15 cellular contexts compared by ENCODE assay signal in the genomic region with DNA sequence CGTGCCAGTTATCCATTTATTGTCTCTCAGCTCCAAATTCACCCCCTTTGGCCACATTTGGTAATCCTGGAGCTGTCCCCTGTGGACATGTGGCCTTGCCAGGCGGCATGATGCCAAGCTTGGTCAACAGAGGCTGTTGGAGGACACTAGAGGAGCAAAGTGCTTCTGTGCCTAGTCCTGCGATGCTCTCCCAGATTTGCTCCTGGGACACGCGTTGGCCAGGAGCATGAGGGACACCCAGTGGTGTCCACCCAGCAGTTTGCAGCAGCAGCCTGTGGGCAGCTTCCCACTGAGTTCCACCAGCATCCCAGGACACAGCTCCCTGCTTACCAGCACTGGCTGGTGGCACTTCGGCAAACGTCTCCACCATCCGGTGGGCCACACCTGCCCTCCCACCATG. TPM values are rescaled to one million over a fixed set of nuclear protein-coding genes. Genes with fewer than 3 reads are reported as not detected.
DNase-seq lines count a peak whose midpoint lies in the region; ATAC-seq and TF ChIP-seq lines count a peak whose summit lies in the region.
"Had no signal": no experiment of that assay in that cellular context is flagged by ENCODE, and none has a peak within 500 bp of the region (broad histone marks: within the 10 kb centered on the region; RNA-seq: fewer than 3 reads in every experiment).

No MANE protein-coding gene starts in this region.

- no peak overlapping the region for H2BK20ac ChIP-seq in IMR-90 (ENCODE audit: low read depth, low read length)

- no peak overlapping the region for H3K14ac ChIP-seq in IMR-90 (replicated peaks; ENCODE audit: low read depth, low read length)

- no peak overlapping the region for H3K4me2 ChIP-seq in IMR-90 (ENCODE audit: low read depth, low read length)

- H3K4me1 ChIP-seq in IMR-90 (ENCODE audit: control insufficient read depth, insufficient read depth, low read length) (peaks cover 2% of the 10 kb centered on the region; the same call in 1 of the 2 replicates), SJCRH30 (no peaks in the 10 kb centered on the region)

- H4K91ac ChIP-seq in IMR-90 (ENCODE audit: insufficient read depth, low read depth, low read length), result no peak overlapping the region

- peaks cover 15% of the 10 kb centered on the region for H3K27me3 ChIP-seq in IMR-90 (ENCODE audit: control insufficient read depth, insufficient read depth, low read length)
- no peaks in the 10 kb centered on the region for H3K27me3 ChIP-seq in SJCRH30

- H3K27me3 Mint-ChIP-seq in activated naive CD8-positive, alpha-beta T cell treated with anti-CD3 and anti-CD28 coated beads, Interleukin-2, amount 10 ng/mL, durations not matched to agents 7 days and 5 days, result peaks cover 36% of the 10 kb centered on the region
- peaks cover 33% of the 10 kb centered on the region for H3K27me3 Mint-ChIP-seq in activated naive CD8-positive, alpha-beta T cell treated with anti-CD3 and anti-CD28 coated beads, Interleukin-2, amount 50 U/mL, for 24 hours
- peaks cover 41% of the 10 kb centered on the region for H3K27me3 Mint-ChIP-seq in type B pancreatic cell

- peak overlapping the region; percentile 32 for H3K4me3 Mint-ChIP-seq in activated naive CD8-positive, alpha-beta T cell treated with anti-CD3 and anti-CD28 coated beads, Interleukin-2, amount 10 ng/mL, durations not matched to agents 7 days and 5 days
- H3K4me3 Mint-ChIP-seq in activated naive CD8-positive, alpha-beta T cell treated with anti-CD3 and anti-CD28 coated beads, Interleukin-2, amount 50 U/mL, for 24 hours, result no peak overlapping the region
- H3K4me3 Mint-ChIP-seq in type B pancreatic cell, result no peak overlapping the region
- H3K4me3 Mint-ChIP-seq: B cell; CD4-positive, alpha-beta T cell; IgD-negative memory B cell had no signal

- in situ Hi-C loops in IMR-90 (cut with MboI; ENCODE audit: low sequenced_read_pairs), result loop anchor here (5.0 kb wide), 1 partner anchor 502 kb away; no protein-coding TSS in a partner anchor

- no peaks in the 10 kb centered on the region for H3K9me3 Mint-ChIP-seq in activated naive CD8-positive, alpha-beta T cell treated with anti-CD3 and anti-CD28 coated beads, Interleukin-2, amount 10 ng/mL, durations not matched to agents 7 days and 5 days
- no peaks in the 10 kb centered on the region for H3K9me3 Mint-ChIP-seq in activated naive CD8-positive, alpha-beta T cell treated with anti-CD3 and anti-CD28 coated beads, Interleukin-2, amount 50 U/mL, for 24 hours
- H3K9me3 Mint-ChIP-seq in type B pancreatic cell, result no peaks in the 10 kb centered on the region
- H3K9me3 Mint-ChIP-seq: CD4-positive, alpha-beta T cell; IgD-negative memory B cell had no signal

- no peak overlapping the region for H4K5ac ChIP-seq in IMR-90 (ENCODE audit: low read depth, low read length)

- H2BK5ac ChIP-seq in IMR-90 (ENCODE audit: low read depth, low read length, poor library complexity, severe bottlenecking), result no peak overlapping the region

- no peak overlapping the region for H3K9ac ChIP-seq in IMR-90 (ENCODE audit: low read depth, low read length)
- H3K9ac ChIP-seq: GM23248 had no signal

- POLR2A ChIA-PET in activated naive CD8-positive, alpha-beta T cell treated with anti-CD3 and anti-CD28 coated beads, Interleukin-2, amount 10 ng/mL, durations not matched to agents 7 days and 5 days (lab: Charles Lee), result no interaction called here
- POLR2A ChIA-PET in IMR-90 (lab: Charles Lee; ENCODE audit: unreplicated experiment), result no interaction called here

- TF ChIP-seq POLR2A in IMR-90 (IDR thresholded peaks at IDR 0.05; ENCODE audit: low read depth, low read length), result no peak

- H3K18ac ChIP-seq in IMR-90 (ENCODE audit: low read depth, low read length), result no peak overlapping the region

- H3K9me3 ChIP-seq in IMR-90 (ENCODE audit: control insufficient read depth, insufficient read depth, low read length), result no peaks in the 10 kb centered on the region
- no peaks in the 10 kb centered on the region for H3K9me3 ChIP-seq in SJCRH30 (replicated peaks)
- H3K9me3 ChIP-seq: Caco-2 had no signal

- WGBS in IMR-90 (ENCODE audit: extremely low coverage in 2 of 2, insufficient read length in 1 of 2), 2 experiments, result 80% methylated on average over 8 of the region's 8 CpGs; no CpG with 5 or more reads in 1 of the 2 experiments

- H4K20me1 ChIP-seq in IMR-90 (ENCODE audit: insufficient read depth, low read length), result no peaks in the 10 kb centered on the region

- no peak for ATAC-seq in activated naive CD8-positive, alpha-beta T cell treated with anti-CD3 and anti-CD28 coated beads, Interleukin-2, amount 10 ng/mL, durations not matched to agents 7 days and 5 days (ENCODE audit: low read depth)
- no peak for ATAC-seq in activated naive CD8-positive, alpha-beta T cell treated with anti-CD3 and anti-CD28 coated beads, Interleukin-2, amount 50 U/mL, for 24 hours
- ATAC-seq in IMR-90 (ENCODE audit: low read depth), result no peak
- ATAC-seq in left lobe of liver, result peak; percentile 61
- no peak for ATAC-seq in HG02981 (IDR thresholded peaks at IDR 0.05; ENCODE audit: unreplicated experiment)

- dilution Hi-C loops in IMR-90 (cut with HindIII; ENCODE audit: low sequenced_read_pairs, unreplicated experiment), result loop anchor here (25.0 kb wide), 1 partner anchor 507 kb away; no protein-coding TSS in a partner anchor

- CTCF ChIA-PET in IMR-90 (lab: Yijun Ruan, JAX), result interaction anchor here (1.5 kb wide), 1 partner anchor 500 kb away, joined by 3 read pairs; no protein-coding TSS in a partner anchor

- no peak overlapping the region for H3K27ac Mint-ChIP-seq in activated naive CD8-positive, alpha-beta T cell treated with anti-CD3 and anti-CD28 coated beads, Interleukin-2, amount 10 ng/mL, durations not matched to agents 7 days and 5 days
- H3K27ac Mint-ChIP-seq in activated naive CD8-positive, alpha-beta T cell treated with anti-CD3 and anti-CD28 coated beads, Interleukin-2, amount 50 U/mL, for 24 hours, result no peak overlapping the region
- H3K27ac Mint-ChIP-seq in type B pancreatic cell, result no peak overlapping the region
- H3K27ac Mint-ChIP-seq: B cell; CD4-positive, alpha-beta T cell; IgD-negative memory B cell had no signal

- H3K36me3 ChIP-seq in IMR-90 (ENCODE audit: control insufficient read depth, insufficient read depth, low read length) (no peaks in the 10 kb centered on the region), SJCRH30 (no peaks in the 10 kb centered on the region)

- no peak overlapping the region for H2BK15ac ChIP-seq in IMR-90 (ENCODE audit: low read depth, low read length)

- H2AK9ac ChIP-seq in IMR-90 (replicated peaks; ENCODE audit: low read depth, low read length, poor library complexity), result peak overlapping the region; percentile 42

- TF ChIP-seq CTCF in IMR-90 (conservative IDR thresholded peaks at IDR 0.05; ENCODE audit: low read depth, low read length) (no peak), type B pancreatic cell (conservative IDR thresholded peaks at IDR 0.05) (no peak)

- no peaks in the 10 kb centered on the region for H3K9me1 ChIP-seq in IMR-90 (ENCODE audit: insufficient read depth, low read length)

- no peak overlapping the region for H3K4ac ChIP-seq in IMR-90 (ENCODE audit: low read depth, low read length)

- H2AK5ac ChIP-seq in IMR-90 (ENCODE audit: low read depth, low read length), result no peak overlapping the region

- H3K4me3 ChIP-seq in IMR-90 (ENCODE audit: insufficient read depth, low read depth, low read length) (no peak overlapping the region), SJCRH30 (no peak overlapping the region)
- H3K4me3 ChIP-seq: GM23248 had no signal

- no peak for TF ChIP-seq RAD21 in IMR-90 (IDR thresholded peaks at IDR 0.05; ENCODE audit: low read length)

- no peak overlapping the region for H3K23ac ChIP-seq in IMR-90 (ENCODE audit: low read depth, low read length)

- peaks cover 16% of the 10 kb centered on the region for H3K4me1 Mint-ChIP-seq in activated naive CD8-positive, alpha-beta T cell treated with anti-CD3 and anti-CD28 coated beads, Interleukin-2, amount 10 ng/mL, durations not matched to agents 7 days and 5 days
- peaks cover 10% of the 10 kb centered on the region for H3K4me1 Mint-ChIP-seq in activated naive CD8-positive, alpha-beta T cell treated with anti-CD3 and anti-CD28 coated beads, Interleukin-2, amount 50 U/mL, for 24 hours
- H3K4me1 Mint-ChIP-seq in type B pancreatic cell (ENCODE audit: unreplicated experiment), result peaks cover 6% of the 10 kb centered on the region

- no peak overlapping the region for H3K56ac ChIP-seq in IMR-90 (ENCODE audit: extremely low read depth, insufficient read depth, low read length)

- H2AFZ ChIP-seq in IMR-90 (replicated peaks; ENCODE audit: low read length, poor library complexity), result no peak overlapping the region
- H2AFZ ChIP-seq: GM23248 had no signal

- H3K27ac ChIP-seq in IMR-90 (ENCODE audit: insufficient read depth, low read length), result no peak overlapping the region
- no peak overlapping the region for H3K27ac ChIP-seq in SJCRH30
- H3K27ac ChIP-seq: C4-2B, GM23248 had no signal

- intact Hi-C loops in IMR-90 (cut with micrococcal nuclease), result no loop called here

- BruUV-seq in IMR-90 (replicated peaks; lab: Mats Ljungman, UMichigan), result no TSS peak

- no peaks in the 10 kb centered on the region for H3K36me3 Mint-ChIP-seq in activated naive CD8-positive, alpha-beta T cell treated with anti-CD3 and anti-CD28 coated beads, Interleukin-2, amount 10 ng/mL, durations not matched to agents 7 days and 5 days
- no peaks in the 10 kb centered on the region for H3K36me3 Mint-ChIP-seq in activated naive CD8-positive, alpha-beta T cell treated with anti-CD3 and anti-CD28 coated beads, Interleukin-2, amount 50 U/mL, for 24 hours (ENCODE audit: low read depth)
- no peaks in the 10 kb centered on the region for H3K36me3 Mint-ChIP-seq in type B pancreatic cell
- H3K36me3 Mint-ChIP-seq: IgD-negative memory B cell had no signal

- H3K79me1 ChIP-seq in IMR-90 (ENCODE audit: low read depth in 1 of 2, low read length in 2 of 2), result no peaks in the 10 kb centered on the region

- no peak overlapping the region for H2BK120ac ChIP-seq in IMR-90 (ENCODE audit: low read depth, low read length)

- H4K8ac ChIP-seq in IMR-90 (ENCODE audit: low read depth in 2 of 2, low read length in 2 of 2), result no peak overlapping the region

- DNase-seq in activated naive CD8-positive, alpha-beta T cell treated with anti-CD3 and anti-CD28 coated beads, Interleukin-2, amount 10 ng/mL, durations not matched to agents 7 days and 5 days, result no peak
- no peak for DNase-seq in activated naive CD8-positive, alpha-beta T cell treated with anti-CD3 and anti-CD28 coated beads, Interleukin-2, amount 50 U/mL, for 24 hours
- DNase-seq in IMR-90 (no peak), left lobe of liver (ENCODE audit: low spot score) (peak; percentile 53), type B pancreatic cell (ENCODE audit: extremely low spot score, unreplicated experiment) (peak; percentile 51), SJCRH30 (no peak)
- DNase-seq: Caco-2; CD4-positive, alpha-beta T cell; GM23248; HCEC 1CT had no signal

RNA-seq across cellular contexts. Expression of a gene that starts 55.5 kb away (rescaled TPM):
- total RNA-seq in activated naive CD8-positive, alpha-beta T cell treated with anti-CD3 and anti-CD28 coated beads, Interleukin-2, amount 10 ng/mL, durations not matched to agents 7 days and 5 days, result under 1 TPM in 1 of 2 experiments, not detected in 1; 0.19 TPM
- total RNA-seq in IMR-90 (2012; rRNA removed) (13.8 and 21.1 TPM in 2 replicates), left lobe of liver (not detected), type B pancreatic cell (ENCODE audit: low replicate concordance) (2.0 TPM in 1 of 2 replicates, not detected in the other)
- 7.9 and 8.3 TPM in 2 replicates for polyA plus RNA-seq in IMR-90 (2012; rRNA removed)
- polyA plus RNA-seq in IMR-90 (2012; cell fraction: cytosol; rRNA removed), result 1.9 and 4.7 TPM in 2 replicates
- 1.0 and 3.9 TPM in 2 replicates for polyA plus RNA-seq in IMR-90 (2012; cell fraction: nucleus; rRNA removed; ENCODE audit: low replicate concordance)
- total RNA-seq in SJCRH30 (2014; rRNA removed; shearing (Covaris generic)), result 0.23 TPM in 1 of 2 replicates, not detected in the other
- total RNA-seq: A172; CD4-positive, alpha-beta T cell had no signal

Comparison
In these comparisons a context has a peak if more than half of its experiments do, and no peak if none do; other contexts are left out.
1. DNase-seq: peak in left lobe of liver (single experiment) and type B pancreatic cell (single experiment); none in activated naive CD8-positive, alpha-beta T cell treated with anti-CD3 and anti-CD28 coated beads, Interleukin-2, amount 10 ng/mL, durations not matched to agents 7 days and 5 days (single experiment), activated naive CD8-positive, alpha-beta T cell treated with anti-CD3 and anti-CD28 coated beads, Interleukin-2, amount 50 U/mL, for 24 hours (single experiment), IMR-90 (single experiment) and SJCRH30 (0 of 2).